Comparison of ENCODE assay signal across 8 cellular contexts in the genomic region with DNA sequence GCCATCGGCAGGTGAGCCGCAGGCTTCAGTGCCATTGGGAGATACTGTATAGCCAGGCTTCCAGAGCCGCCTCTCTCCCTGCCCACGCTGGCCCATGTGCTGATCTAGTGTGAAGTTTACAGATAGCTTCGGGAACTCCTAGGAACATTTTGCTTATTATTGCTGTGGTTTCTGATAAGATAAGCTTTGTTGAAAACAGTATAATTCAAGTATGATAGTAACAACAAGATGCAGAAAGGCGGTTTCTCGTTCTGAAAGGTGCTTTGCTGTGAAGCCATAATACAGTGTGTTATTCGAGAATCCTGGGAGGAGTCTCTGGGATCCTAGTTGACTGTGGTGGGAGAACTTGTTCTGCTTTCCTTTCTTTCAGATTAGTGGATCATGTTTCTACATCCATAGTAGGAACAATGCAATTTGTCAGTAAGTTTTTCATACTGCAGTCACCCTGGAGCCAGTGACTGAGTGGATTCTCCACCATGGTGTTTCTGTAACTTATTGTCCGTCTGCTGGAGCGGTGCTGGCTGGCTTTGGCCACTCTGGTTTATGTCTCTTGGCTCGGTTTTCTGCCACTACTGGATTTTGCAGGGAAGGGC. TPM values are rescaled to one million over a fixed set of nuclear protein-coding genes. Genes with fewer than 3 reads are reported as not detected.
DNase-seq lines count a peak whose midpoint lies in the region; ATAC-seq and TF ChIP-seq lines count a peak whose summit lies in the region.

No MANE protein-coding gene starts in this region.

- ATAC-seq in right cardiac atrium (peak; percentile 70 to 75), gastrocnemius medialis (peak; percentile 39 to 47)
- ATAC-seq in activated T-cell treated with anti-CD3 and anti-CD28 coated beads, Interleukin-2, amount 50 U/mL, for 4 hours: no peak

- no peaks in the 10 kb centered on the region for H3K27me3 Mint-ChIP-seq in activated T-cell treated with anti-CD3 and anti-CD28 coated beads, Interleukin-2, amount 50 U/mL, for 4 hours (ENCODE audit: low read depth)
- no peaks in the 10 kb centered on the region for H3K27me3 Mint-ChIP-seq in T-helper 2 cell treated with Interferon-gamma antibody and Interleukin-4, amounts not matched to agents 5 μg/mL and 100 μg/mL, for 36 hours (ENCODE audit: low read depth)

- H3K4me3 Mint-ChIP-seq in activated T-cell treated with anti-CD3 and anti-CD28 coated beads, Interleukin-2, amount 50 U/mL, for 4 hours: no peak overlapping the region
- H3K4me3 Mint-ChIP-seq in T-helper 2 cell treated with Interferon-gamma antibody and Interleukin-4, amounts not matched to agents 5 μg/mL and 100 μg/mL, for 36 hours: no peak overlapping the region

- H3K9me3 ChIP-seq in HEK293 (ENCODE audit: control insufficient read depth, insufficient read depth, low read depth, low read length) (no peaks in the 10 kb centered on the region), adrenal gland (replicated peaks in 1 of 3) (no peaks in the 10 kb centered on the region), right cardiac atrium (ENCODE audit: control insufficient read depth, low read length) (no peaks in the 10 kb centered on the region), gastrocnemius medialis (no peaks in the 10 kb centered on the region)

- H3K4me1 ChIP-seq in HEK293 (ENCODE audit: control insufficient read depth, insufficient read depth, low read length): peaks cover 10% of the 10 kb centered on the region
- peaks cover 0 to 20% of the 10 kb centered on the region in 2 donors for H3K4me1 ChIP-seq in adrenal gland (replicated peaks in 1 of 2)
- H3K4me1 ChIP-seq in right cardiac atrium (ENCODE audit: control insufficient read depth, insufficient read depth, low read length): peaks cover 2% of the 10 kb centered on the region
- H3K4me1 ChIP-seq in gastrocnemius medialis: peaks cover 17 to 18% of the 10 kb centered on the region in 2 donors

- in situ Hi-C loops in gastrocnemius medialis (cut with MboI; ENCODE audit: low sequenced_read_pairs in 4 of 4): no loop called here

- POLR2A ChIA-PET in HEK293 (lab: Yijun Ruan, JAX): interaction anchor here (0.6 kb wide), 1 partner anchor 67 kb away, joined by 3 read pairs; no protein-coding TSS in a partner anchor

- WGBS in adrenal gland, 4 donors: 43 to 64% (median 59%) methylated on average over 11 of the region's 11 CpGs
- 31% methylated on average over 11 of the region's 11 CpGs for WGBS in right cardiac atrium

- no peaks in the 10 kb centered on the region for H3K9me3 Mint-ChIP-seq in activated T-cell treated with anti-CD3 and anti-CD28 coated beads, Interleukin-2, amount 50 U/mL, for 4 hours
- no peaks in the 10 kb centered on the region for H3K9me3 Mint-ChIP-seq in T-helper 2 cell treated with Interferon-gamma antibody and Interleukin-4, amounts not matched to agents 5 μg/mL and 100 μg/mL, for 36 hours

- peaks cover 7% of the 10 kb centered on the region for H3K4me1 Mint-ChIP-seq in activated T-cell treated with anti-CD3 and anti-CD28 coated beads, Interleukin-2, amount 50 U/mL, for 4 hours (ENCODE audit: low read depth)
- no peaks in the 10 kb centered on the region for H3K4me1 Mint-ChIP-seq in T-helper 2 cell treated with Interferon-gamma antibody and Interleukin-4, amounts not matched to agents 5 μg/mL and 100 μg/mL, for 36 hours (ENCODE audit: low read depth)

- no peaks in the 10 kb centered on the region for H3K27me3 ChIP-seq in adrenal gland
- H3K27me3 ChIP-seq in right cardiac atrium (ENCODE audit: control insufficient read depth, insufficient read depth): no peaks in the 10 kb centered on the region
- H3K27me3 ChIP-seq in gastrocnemius medialis: no peaks in the 10 kb centered on the region

- DNase-seq in adrenal gland (peak in 6 of 7 donors; percentile 27 to 66 (median 39)), right cardiac atrium (peak in 2 of 3 donors; percentile 63 to 72), gastrocnemius medialis (no peak), GOT3 (lab: John Stamatoyannopoulos, UW) (no peak), NCI-H1417 treated with DMSO at 0.1 percent for 48 hours (lab: John Stamatoyannopoulos, UW) (no peak)
- no peak for DNase-seq in activated T-cell treated with anti-CD3 and anti-CD28 coated beads, Interleukin-2, amount 50 U/mL, for 4 hours
- DNase-seq in T-helper 2 cell treated with Interferon-gamma antibody and Interleukin-4, amounts not matched to agents 5 μg/mL and 100 μg/mL, for 36 hours (ENCODE audit: low spot score): no peak

- CTCF ChIA-PET in HEK293 (lab: Yijun Ruan, JAX): interaction anchor here (0.6 to 1.4 kb wide), 3 partner anchors 31 to 57 kb away, joined by 3 to 5 read pairs (median 3); no protein-coding TSS in a partner anchor

- no peak for TF ChIP-seq CTCF in HEK293 (tag by site-specific recombination; IDR thresholded peaks at IDR 0.05)
- TF ChIP-seq CTCF in adrenal gland (IDR thresholded peaks at IDR 0.05): peak in 1 of 6 experiments; percentile 17
- peak in 1 of 5 experiments; percentile 12 for TF ChIP-seq CTCF in gastrocnemius medialis (IDR thresholded peaks at IDR 0.05 in 4 of 5, conservative IDR thresholded peaks at IDR 0.05 in 1 of 5)

- TF ChIP-seq POLR2A in adrenal gland (IDR thresholded peaks at IDR 0.05): no peak
- no peak for TF ChIP-seq POLR2A in gastrocnemius medialis (IDR thresholded peaks at IDR 0.05)

- H3K27ac Mint-ChIP-seq in T-helper 2 cell treated with Interferon-gamma antibody and Interleukin-4, amounts not matched to agents 5 μg/mL and 100 μg/mL, for 36 hours: no peak overlapping the region

- intact Hi-C loops in adrenal gland (cut with DNase I) (no loop called here), right cardiac atrium (cut with DNase I) (no loop called here), gastrocnemius medialis (cut with DNase I; ENCODE audit: low total_unique reads) (no loop called here)

- peaks cover 0 to 13% of the 10 kb centered on the region in 2 experiments; a peak in 2 of 3 replicates for H3K36me3 ChIP-seq in HEK293 (ENCODE audit: control insufficient read depth in 2 of 2, insufficient read depth in 1 of 2, low read length in 2 of 2)
- peaks cover 0 to 4% of the 10 kb centered on the region in 2 donors for H3K36me3 ChIP-seq in adrenal gland (replicated peaks in 1 of 2)
- H3K36me3 ChIP-seq in gastrocnemius medialis: peaks cover 0 to 9% of the 10 kb centered on the region in 2 donors

- H3K27ac ChIP-seq in HEK293 (ENCODE audit: extremely low read depth, low read depth, low read length) (peak overlapping the region; percentile 47), adrenal gland (peak overlapping the region in 2 of 5 donors; percentile 11 to 52), right cardiac atrium (ENCODE audit: low read length) (peak overlapping the region; percentile 63), gastrocnemius medialis (peak overlapping the region; percentile 22 to 49 (median 45))

- H3K4me3 ChIP-seq in HEK293 (ENCODE audit: low read depth, low read length) (no peak overlapping the region), adrenal gland (no peak overlapping the region), right cardiac atrium (ENCODE audit: low read length) (no peak overlapping the region), gastrocnemius medialis (no peak overlapping the region)

- H3K36me3 Mint-ChIP-seq in activated T-cell treated with anti-CD3 and anti-CD28 coated beads, Interleukin-2, amount 50 U/mL, for 4 hours (ENCODE audit: insufficient read depth): peaks cover 9% of the 10 kb centered on the region
- H3K36me3 Mint-ChIP-seq in T-helper 2 cell treated with Interferon-gamma antibody and Interleukin-4, amounts not matched to agents 5 μg/mL and 100 μg/mL, for 36 hours (ENCODE audit: low read depth): no peaks in the 10 kb centered on the region

TF ChIP-seq in HEK293, 187 proteins besides CTCF, POLR2A, EP300 and RAD21 (continues in another document):
- TF ChIP-seq ZNF10 (tag by site-specific recombination; IDR thresholded peaks at IDR 0.05) (no peak), ZNF600 (tag by site-specific recombination; IDR thresholded peaks at IDR 0.05) (peak; percentile 81; the same call in 1 of the 2 replicates)

RNA-seq across cellular contexts. Expression of a gene that starts 31.5 kb away (rescaled TPM):
- total RNA-seq in adrenal gland: 10 to 100 TPM; 28.1 to 53.0 (median 40.8) TPM
- 10 to 100 TPM; 12.7 to 63.4 (median 44.2) TPM for polyA plus RNA-seq in adrenal gland
- total RNA-seq in right cardiac atrium: 10 to 100 TPM; 32.2 to 44.6 (median 38.4) TPM
- polyA plus RNA-seq in right cardiac atrium: 25.1 TPM
- total RNA-seq in gastrocnemius medialis: 10 to 100 TPM; 27.0 to 50.1 (median 34.8) TPM
- total RNA-seq in activated T-cell treated with anti-CD3 and anti-CD28 coated beads, Interleukin-2, amount 50 U/mL, for 4 hours: 10 to 100 TPM; 28.2 to 31.3 (median 28.8) TPM

RNA-seq across cellular contexts. Expression of a gene that starts 55.3 kb away (rescaled TPM):
- 10 to 100 TPM; 29.6 to 65.5 (median 41.7) TPM for total RNA-seq in adrenal gland
- polyA plus RNA-seq in adrenal gland: 100 to 1,000 TPM in 2 of 3 donors, 1 to 10 TPM in 1; 5.9 to 143 (median 105) TPM
- 10 to 100 TPM in 3 of 4 donors, 1 to 10 TPM in 1; 8.6 to 14.6 (median 13.3) TPM for total RNA-seq in right cardiac atrium
- 14.3 TPM for polyA plus RNA-seq in right cardiac atrium
- total RNA-seq in gastrocnemius medialis: 10 to 100 TPM; 17.0 to 23.3 (median 18.8) TPM
- 10 to 100 TPM; 16.9 to 19.1 (median 17.8) TPM for total RNA-seq in activated T-cell treated with anti-CD3 and anti-CD28 coated beads, Interleukin-2, amount 50 U/mL, for 4 hours

RNA-seq across cellular contexts. Expression of a gene that starts 60.0 kb away (rescaled TPM):
- total RNA-seq in adrenal gland (100 to 1,000 TPM; 127 to 214 (median 157) TPM), right cardiac atrium (10 to 100 TPM; 49.7 to 86.4 (median 66.0) TPM), gastrocnemius medialis (10 to 100 TPM; 11.6 to 19.3 (median 16.3) TPM)
- polyA plus RNA-seq in adrenal gland (100 to 1,000 TPM in 2 of 3 donors, 10 to 100 TPM in 1; 67.8 to 492 (median 347) TPM), right cardiac atrium (73.1 TPM)
- 10 to 100 TPM; 46.1 to 78.9 (median 52.7) TPM for total RNA-seq in activated T-cell treated with anti-CD3 and anti-CD28 coated beads, Interleukin-2, amount 50 U/mL, for 4 hours

Comparison
In these comparisons a context has a peak if more than half of its experiments do, and no peak if none do; other contexts are left out.
1. DNase-seq: peak in adrenal gland (6 of 7) and right cardiac atrium (2 of 3); none in gastrocnemius medialis (0 of 2), activated T-cell treated with anti-CD3 and anti-CD28 coated beads, Interleukin-2, amount 50 U/mL, for 4 hours (single experiment), GOT3 (single experiment), NCI-H1417 treated with DMSO at 0.1 percent for 48 hours (single experiment) and T-helper 2 cell treated with Interferon-gamma antibody and Interleukin-4, amounts not matched to agents 5 μg/mL and 100 μg/mL, for 36 hours (single experiment).
2. ATAC-seq: peak in right cardiac atrium (2 of 2) and gastrocnemius medialis (2 of 2); none in activated T-cell treated with anti-CD3 and anti-CD28 coated beads, Interleukin-2, amount 50 U/mL, for 4 hours (0 of 2).